Comparison of ENCODE assay signal across 8 cellular contexts in the genomic region with DNA sequence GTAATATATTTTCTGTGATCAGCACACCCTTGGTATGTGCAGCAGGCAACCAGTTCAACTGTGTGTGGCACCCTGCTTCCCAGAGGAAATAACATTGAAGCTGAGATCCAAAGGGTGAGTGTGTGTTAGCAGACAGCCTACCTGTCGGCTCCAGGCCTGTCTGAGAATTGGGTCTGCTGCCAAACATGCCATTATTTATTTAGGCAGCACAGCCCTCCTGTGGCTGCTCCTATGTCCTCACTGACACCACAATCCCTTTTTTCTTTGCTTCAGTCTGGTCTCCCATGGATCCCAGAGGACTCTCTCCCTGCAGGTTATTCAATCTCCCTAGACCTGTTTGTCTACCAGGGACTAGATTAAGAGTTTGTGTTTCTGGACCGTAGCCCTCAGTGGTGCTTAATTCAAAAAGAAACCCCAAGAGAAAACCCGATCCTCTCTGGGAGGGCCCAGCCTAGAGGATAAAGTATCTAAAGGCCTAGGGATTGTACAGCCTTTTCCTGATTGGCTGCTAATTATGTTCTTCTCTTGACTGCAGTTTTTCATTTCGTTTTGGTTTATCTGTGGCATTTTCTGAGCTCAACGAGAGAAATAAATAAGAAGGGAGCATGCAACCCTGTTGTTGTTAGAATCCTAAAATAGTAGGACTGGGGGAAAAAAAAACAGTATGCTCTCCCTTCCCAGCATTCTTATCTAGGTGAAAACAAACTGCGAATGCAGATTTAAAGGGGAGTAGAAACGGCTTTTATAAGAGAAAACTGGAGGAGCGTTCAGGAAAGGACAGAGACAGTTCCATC. TPM values are rescaled to one million over a fixed set of nuclear protein-coding genes. Genes with fewer than 3 reads are reported as not detected.
DNase-seq lines count a peak whose midpoint lies in the region; ATAC-seq, FAIRE-seq and TF ChIP-seq lines count a peak whose summit lies in the region.

No MANE protein-coding gene starts in this region.

- peaks cover 19% of the 10 kb centered on the region; the same call in 1 of the 2 replicates for H3K4me1 ChIP-seq in HepG2 (ENCODE audit: insufficient read depth, low read length)

- no peak for TF ChIP-seq POLR2A in HepG2 (IDR thresholded peaks at IDR 0.05; ENCODE audit: insufficient read depth in 1 of 2, low read depth in 2 of 2, low read length in 2 of 2)

- H3K27ac Mint-ChIP-seq in Calu3 (ENCODE audit: unreplicated experiment): no peak overlapping the region
- H3K27ac Mint-ChIP-seq in brain: peak overlapping the region; percentile 39 to 93 (median 65)

- TF ChIP-seq CTCF in Calu3 (IDR thresholded peaks at IDR 0.05; ENCODE audit: unreplicated experiment) (no peak), brain (conservative IDR thresholded peaks at IDR 0.05) (no peak), HepG2 (CRISPR knock-in tag; IDR thresholded peaks at IDR 0.05) (peak; percentile 58)

- peak; percentile 87 for ATAC-seq in HepG2

- H3K27me3 Mint-ChIP-seq in Calu3 (ENCODE audit: unreplicated experiment) (no peaks in the 10 kb centered on the region), brain (peaks cover 10% of the 10 kb centered on the region)

- no peak overlapping the region; a peak in 1 of 6 replicates for H3K4me3 ChIP-seq in HepG2 (replicated peaks in 1 of 3; ENCODE audit: insufficient read depth in 1 of 3, low read depth in 2 of 3, low read length in 3 of 3)

- H2AFZ ChIP-seq in HepG2 (ENCODE audit: low read length): no peak overlapping the region

- H3K9me3 ChIP-seq in HepG2 (ENCODE audit: low read length): no peaks in the 10 kb centered on the region

- TF ChIP-seq EP300 in HepG2 (IDR thresholded peaks at IDR 0.05; ENCODE audit: low read depth in 2 of 2, low read length in 2 of 2) (no peak), HepG2 (CRISPR knock-in tag; IDR thresholded peaks at IDR 0.05; ENCODE audit: borderline replicate concordance) (no peak)

- WGBS in HepG2 (ENCODE audit: low lambda C conversion rate): 26% methylated on average over 8 of the region's 8 CpGs

- BruUV-seq in Calu3 (replicated peaks; lab: Mats Ljungman, UMichigan) (no TSS peak), HepG2 (replicated peaks; lab: Mats Ljungman, UMichigan) (no TSS peak)

- H3K9me3 Mint-ChIP-seq in Calu3 (ENCODE audit: low read depth, unreplicated experiment) (no peaks in the 10 kb centered on the region), brain (peaks cover 0 to 2% (median 0%) of the 10 kb centered on the region in 5 experiments)

- H3K4me3 Mint-ChIP-seq in Calu3 (ENCODE audit: low read depth, unreplicated experiment): no peak overlapping the region
- peak overlapping the region in 4 of 5 experiments; percentile 6 to 48 (median 39) for H3K4me3 Mint-ChIP-seq in brain

- CTCF ChIA-PET in Calu3 (lab: Charles Lee): interaction anchor here (0.5 to 2.0 kb wide), 5 partner anchors 21 to 188 kb away, joined by 3 to 14 read pairs (median 4); no protein-coding TSS in a partner anchor
- CTCF ChIA-PET in HepG2 (lab: Yijun Ruan, JAX; ENCODE audit: low intra/inter-chr PET ratio, low total read pairs): no interaction called here

- peak; percentile 21 for FAIRE-seq in HepG2 (lab: Jason Lieb, UNC)

- H3K79me2 ChIP-seq in HepG2 (ENCODE audit: insufficient read depth, low read length): no peaks in the 10 kb centered on the region

- POLR2A ChIA-PET in HepG2 (lab: Yijun Ruan, JAX): no interaction called here

- H3K4me2 ChIP-seq in HepG2 (ENCODE audit: low read depth, low read length): peak overlapping the region; percentile 16; the same call in 1 of the 2 replicates

- no peaks in the 10 kb centered on the region for H3K36me3 ChIP-seq in HepG2 (replicated peaks in 1 of 2; ENCODE audit: control insufficient read depth in 1 of 2, insufficient read depth in 2 of 2, low read length in 2 of 2)

- DNase-seq in Calu3 (peak; percentile 44), NCI-H2081 treated with DMSO at 0.1 percent for 48 hours (lab: John Stamatoyannopoulos, UW) (peak; percentile 81), HepG2 (ENCODE audit: low spot score) (peak; percentile 56), NCI-H226 (no peak), T-helper 2 cell (no peak), T1000 (lab: John Stamatoyannopoulos, UW) (no peak), foreskin melanocyte (no peak)

- no peak overlapping the region for H3K9ac ChIP-seq in HepG2 (ENCODE audit: insufficient read depth, low read depth, low read length)

- H3K27ac ChIP-seq in HepG2 (ENCODE audit: extremely low read length, insufficient read depth, low read length): no peak overlapping the region

- H3K36me3 Mint-ChIP-seq in Calu3 (ENCODE audit: insufficient read depth, unreplicated experiment): no peaks in the 10 kb centered on the region
- no peaks in the 10 kb centered on the region for H3K36me3 Mint-ChIP-seq in brain

- H4K20me1 ChIP-seq in HepG2 (ENCODE audit: insufficient read depth, low read length): no peaks in the 10 kb centered on the region

- TF ChIP-seq RAD21 in HepG2 (CRISPR knock-in tag; IDR thresholded peaks at IDR 0.05): no peak

- intact Hi-C loops in Calu3 (cut with micrococcal nuclease; ENCODE audit: unreplicated experiment) (no loop called here), HepG2 (cut with micrococcal nuclease; ENCODE audit: unreplicated experiment) (no loop called here)

- in situ Hi-C loops in HepG2 (cut with HindIII; ENCODE audit: extremely low pct_ligation_motif_present, low pct_unique_long_range_greater_than_20kb): loop anchor here (10.0 kb wide), 1 partner anchor 48 kb away; a partner anchor contains a TSS

- peaks cover 0 to 4% of the 10 kb centered on the region in 2 experiments; a peak in 2 of 5 replicates for H3K27me3 ChIP-seq in HepG2 (ENCODE audit: control insufficient read depth in 1 of 2, insufficient read depth in 2 of 2, low read length in 2 of 2)

- H3K4me1 Mint-ChIP-seq in Calu3 (ENCODE audit: low read depth, unreplicated experiment): peaks cover 10% of the 10 kb centered on the region
- H3K4me1 Mint-ChIP-seq in brain: peaks cover 39% of the 10 kb centered on the region

RNA-seq across cellular contexts. Expression of a gene that starts 24.1 kb away (rescaled TPM):
- total RNA-seq in Calu3 (2022): 1.5 and 3.8 TPM in 2 replicates
- 8.3 TPM for polyA plus RNA-seq in brain (ENCODE audit: insufficient read depth, low read depth, low replicate concordance)
- total RNA-seq in HepG2 (2016; rRNA removed; fragmentation: Illumina TruSeq; extraction: Trizol): 0.33 and 0.41 TPM in 2 replicates
- total RNA-seq in HepG2 (2016; cell fraction: cytosol; rRNA removed; fragmentation: Illumina TruSeq; extraction: Trizol; ENCODE audit: low read depth): 0.09 TPM in 1 of 2 replicates, not detected in the other
- total RNA-seq in HepG2 (2016; cell fraction: insoluble cytoplasmic fraction; rRNA removed; fragmentation: Illumina TruSeq; extraction: Trizol): 0.52 and 0.76 TPM in 2 replicates
- 0.31 and 0.43 TPM in 2 replicates for total RNA-seq in HepG2 (2016; cell fraction: membrane; rRNA removed; fragmentation: Illumina TruSeq; extraction: Trizol)
- total RNA-seq in HepG2 (2016; cell fraction: nucleus; rRNA removed; fragmentation: Illumina TruSeq; extraction: Trizol): 0.16 and 0.25 TPM in 2 replicates
- polyA plus RNA-seq in HepG2 (2011; rRNA removed): 2.2 and 2.3 TPM in 2 replicates
- polyA plus RNA-seq in HepG2 (2011; cell fraction: cytosol; rRNA removed): 1.6 and 2.1 TPM in 2 replicates
- 1.1 and 1.2 TPM in 2 replicates for polyA plus RNA-seq in HepG2 (2011; cell fraction: nucleus; rRNA removed)
- 1.8 and 5.3 TPM in 2 replicates for polyA plus RNA-seq in HepG2 (2012)
- polyA plus RNA-seq in HepG2 (2016; cell fraction: cytosol; fragmentation: Illumina TruSeq; extraction: Trizol; ENCODE audit: low read depth): 0.18 TPM in 1 of 2 replicates, not detected in the other
- 0.40 and 0.46 TPM in 2 replicates for polyA plus RNA-seq in HepG2 (2016; cell fraction: insoluble cytoplasmic fraction; fragmentation: Illumina TruSeq; extraction: Trizol; ENCODE audit: low read depth)
- 0.26 and 0.42 TPM in 2 replicates for polyA plus RNA-seq in HepG2 (2016; cell fraction: membrane; fragmentation: Illumina TruSeq; extraction: Trizol; ENCODE audit: low read depth)
- 0.23 and 0.37 TPM in 2 replicates for polyA plus RNA-seq in HepG2 (2016; cell fraction: nucleus; fragmentation: Illumina TruSeq; extraction: Trizol; ENCODE audit: insufficient read depth, low read depth)
- 5.6 TPM in 1 of 2 replicates, not detected in the other for polyA minus RNA-seq in HepG2 (2011; rRNA and poly(A)+ RNA removed; ENCODE audit: low replicate concordance)
- 0.97 and 2.2 TPM in 2 replicates for polyA minus RNA-seq in HepG2 (2011; cell fraction: cytosol; rRNA and poly(A)+ RNA removed)
- 0.52 and 0.62 TPM in 2 replicates for polyA minus RNA-seq in HepG2 (2011; cell fraction: nucleus; rRNA and poly(A)+ RNA removed)

RNA-seq across cellular contexts. Expression of a gene that starts 45.0 kb away (rescaled TPM):
- total RNA-seq in Calu3 (2022) (7.2 and 8.7 TPM in 2 replicates), HepG2 (2016; rRNA removed; fragmentation: Illumina TruSeq; extraction: Trizol) (1.2 and 2.1 TPM in 2 replicates)
- polyA plus RNA-seq in brain (ENCODE audit: insufficient read depth, low read depth, low replicate concordance) (13.0 TPM), HepG2 (2011; rRNA removed) (0.57 and 0.63 TPM in 2 replicates)
- 0.09 and 0.30 TPM in 2 replicates for total RNA-seq in HepG2 (2016; cell fraction: cytosol; rRNA removed; fragmentation: Illumina TruSeq; extraction: Trizol; ENCODE audit: low read depth)
- total RNA-seq in HepG2 (2016; cell fraction: insoluble cytoplasmic fraction; rRNA removed; fragmentation: Illumina TruSeq; extraction: Trizol): 1.2 and 2.2 TPM in 2 replicates
- total RNA-seq in HepG2 (2016; cell fraction: membrane; rRNA removed; fragmentation: Illumina TruSeq; extraction: Trizol): 0.41 and 0.46 TPM in 2 replicates
- 1.3 and 1.5 TPM in 2 replicates for total RNA-seq in HepG2 (2016; cell fraction: nucleus; rRNA removed; fragmentation: Illumina TruSeq; extraction: Trizol)
- polyA plus RNA-seq in HepG2 (2011; cell fraction: cytosol; rRNA removed): 0.24 and 0.55 TPM in 2 replicates
- 1.1 and 1.5 TPM in 2 replicates for polyA plus RNA-seq in HepG2 (2011; cell fraction: nucleus; rRNA removed)
- polyA plus RNA-seq in HepG2 (2012): 1.5 and 1.6 TPM in 2 replicates
- polyA plus RNA-seq in HepG2 (2016; cell fraction: cytosol; fragmentation: Illumina TruSeq; extraction: Trizol; ENCODE audit: low read depth): 0.05 TPM in 2 replicates
- 1.6 and 1.7 TPM in 2 replicates for polyA plus RNA-seq in HepG2 (2016; cell fraction: insoluble cytoplasmic fraction; fragmentation: Illumina TruSeq; extraction: Trizol; ENCODE audit: low read depth)
- polyA plus RNA-seq in HepG2 (2016; cell fraction: membrane; fragmentation: Illumina TruSeq; extraction: Trizol; ENCODE audit: low read depth): 0.22 TPM in 2 replicates
- 0.63 and 1.1 TPM in 2 replicates for polyA plus RNA-seq in HepG2 (2016; cell fraction: nucleus; fragmentation: Illumina TruSeq; extraction: Trizol; ENCODE audit: insufficient read depth, low read depth)
- polyA minus RNA-seq in HepG2 (2011; rRNA and poly(A)+ RNA removed; ENCODE audit: low replicate concordance): 1.3 and 2.3 TPM in 2 replicates
- 1.1 and 1.6 TPM in 2 replicates for polyA minus RNA-seq in HepG2 (2011; cell fraction: cytosol; rRNA and poly(A)+ RNA removed)
- polyA minus RNA-seq in HepG2 (2011; cell fraction: nucleus; rRNA and poly(A)+ RNA removed): 2.5 and 3.2 TPM in 2 replicates

RNA-seq across cellular contexts. Expression of a gene that starts 50.3 kb away (rescaled TPM):
- total RNA-seq in Calu3 (2022) (7.8 and 10.9 TPM in 2 replicates), HepG2 (2016; rRNA removed; fragmentation: Illumina TruSeq; extraction: Trizol) (3.0 and 5.6 TPM in 2 replicates)
- polyA plus RNA-seq in brain (ENCODE audit: insufficient read depth, low read depth, low replicate concordance) (2.1 TPM), HepG2 (2011; rRNA removed) (4.8 and 5.6 TPM in 2 replicates)
- 1.5 and 1.8 TPM in 2 replicates for total RNA-seq in HepG2 (2016; cell fraction: cytosol; rRNA removed; fragmentation: Illumina TruSeq; extraction: Trizol; ENCODE audit: low read depth)
- total RNA-seq in HepG2 (2016; cell fraction: insoluble cytoplasmic fraction; rRNA removed; fragmentation: Illumina TruSeq; extraction: Trizol): 3.0 and 3.9 TPM in 2 replicates
- 1.8 and 2.3 TPM in 2 replicates for total RNA-seq in HepG2 (2016; cell fraction: membrane; rRNA removed; fragmentation: Illumina TruSeq; extraction: Trizol)
- total RNA-seq in HepG2 (2016; cell fraction: nucleus; rRNA removed; fragmentation: Illumina TruSeq; extraction: Trizol): 1.1 and 2.9 TPM in 2 replicates
- 3.9 and 4.9 TPM in 2 replicates for polyA plus RNA-seq in HepG2 (2011; cell fraction: cytosol; rRNA removed)
- 2.4 and 2.5 TPM in 2 replicates for polyA plus RNA-seq in HepG2 (2011; cell fraction: nucleus; rRNA removed)
- polyA plus RNA-seq in HepG2 (2012): 1.2 and 4.0 TPM in 2 replicates
- 0.84 and 1.2 TPM in 2 replicates for polyA plus RNA-seq in HepG2 (2016; cell fraction: cytosol; fragmentation: Illumina TruSeq; extraction: Trizol; ENCODE audit: low read depth)
- 3.5 and 3.9 TPM in 2 replicates for polyA plus RNA-seq in HepG2 (2016; cell fraction: insoluble cytoplasmic fraction; fragmentation: Illumina TruSeq; extraction: Trizol; ENCODE audit: low read depth)
- 1.3 and 1.7 TPM in 2 replicates for polyA plus RNA-seq in HepG2 (2016; cell fraction: membrane; fragmentation: Illumina TruSeq; extraction: Trizol; ENCODE audit: low read depth)
- polyA plus RNA-seq in HepG2 (2016; cell fraction: nucleus; fragmentation: Illumina TruSeq; extraction: Trizol; ENCODE audit: insufficient read depth, low read depth): 3.3 and 3.5 TPM in 2 replicates
- 4.6 and 7.6 TPM in 2 replicates for polyA minus RNA-seq in HepG2 (2011; rRNA and poly(A)+ RNA removed; ENCODE audit: low replicate concordance)
- polyA minus RNA-seq in HepG2 (2011; cell fraction: cytosol; rRNA and poly(A)+ RNA removed): 1.6 and 1.9 TPM in 2 replicates
- polyA minus RNA-seq in HepG2 (2011; cell fraction: nucleus; rRNA and poly(A)+ RNA removed): 2.8 and 4.2 TPM in 2 replicates

Comparison
In these comparisons a context has a peak if more than half of its experiments do, and no peak if none do; other contexts are left out.
1. DNase-seq: peak in Calu3 (single experiment), NCI-H2081 treated with DMSO at 0.1 percent for 48 hours (single experiment) and HepG2 (single experiment); none in NCI-H226 (single experiment), T-helper 2 cell (0 of 5), T1000 (single experiment) and foreskin melanocyte (single experiment).